Comparison of ENCODE assay signal across 9 cellular contexts in the genomic region with DNA sequence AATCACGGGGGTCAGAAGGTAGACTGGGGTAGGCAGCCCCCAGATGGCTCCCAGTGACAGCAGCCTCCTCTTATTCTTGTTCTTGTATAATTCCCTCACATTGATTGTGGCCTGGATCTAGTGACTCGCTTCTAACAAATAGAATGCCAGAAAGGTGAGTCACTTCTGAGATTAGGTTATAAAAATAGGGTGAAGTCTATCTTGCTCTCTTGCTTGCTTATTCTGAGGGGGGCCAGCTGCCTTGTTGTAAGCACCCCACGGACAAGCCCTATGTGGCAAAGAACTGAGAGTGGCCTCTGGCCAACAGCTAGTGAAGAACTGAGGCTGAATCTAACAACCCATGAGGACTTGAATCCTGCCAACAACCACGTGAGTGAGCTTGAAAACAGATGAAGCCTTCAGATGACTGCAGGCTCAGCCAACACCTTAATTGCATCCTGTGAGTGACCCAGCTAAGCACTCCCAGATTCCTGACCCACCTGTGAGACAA. TPM values are rescaled to one million over a fixed set of nuclear protein-coding genes. Genes with fewer than 3 reads are reported as not detected.
A peak's percentile ranks its signal among the peaks of the same experiment; 100 is the strongest.
DNase-seq lines count a peak whose midpoint lies in the region; ATAC-seq, FAIRE-seq and TF ChIP-seq lines count a peak whose summit lies in the region.
"Had no signal": no experiment of that assay in that cellular context is flagged by ENCODE, and none has a peak within 500 bp of the region (broad histone marks: within the 10 kb centered on the region; RNA-seq: fewer than 3 reads in every experiment).

No MANE protein-coding gene starts in this region.

- H3K4me3 ChIP-seq in duodenal mucosa (ENCODE audit: low read depth in 1 of 2, low read length in 2 of 2): peak overlapping the region; percentile 9 to 36
- H3K4me3 ChIP-seq in kidney (ENCODE audit: low read length in 2 of 2): no peak overlapping the region

- H3K4me1 ChIP-seq in duodenal mucosa (ENCODE audit: control insufficient read depth in 1 of 2, insufficient read depth in 2 of 2, low read length in 2 of 2): peaks cover 11 to 24% of the 10 kb centered on the region in 2 donors
- H3K4me1 ChIP-seq in kidney (ENCODE audit: control insufficient read depth in 1 of 2, insufficient read depth in 1 of 2, low read depth in 1 of 2, low read length in 2 of 2): peaks cover 0 to 3% of the 10 kb centered on the region in 2 donors

- no peak overlapping the region for H3K4me3 Mint-ChIP-seq in mesothelial cell of epicardium

- H3K9ac ChIP-seq in duodenal mucosa (ENCODE audit: low read depth in 1 of 2, low read length in 2 of 2): peak overlapping the region; percentile 29 to 51
- H3K9ac ChIP-seq in kidney (ENCODE audit: low read length in 2 of 2): no peak overlapping the region

- H3K9me3 ChIP-seq in duodenal mucosa (ENCODE audit: control insufficient read depth in 1 of 2, low read length in 2 of 2): no peaks in the 10 kb centered on the region
- no peaks in the 10 kb centered on the region for H3K9me3 ChIP-seq in kidney (ENCODE audit: control insufficient read depth in 1 of 2, low read length in 2 of 2)

- no peaks in the 10 kb centered on the region for H3K36me3 ChIP-seq in duodenal mucosa (ENCODE audit: control insufficient read depth in 1 of 2, insufficient read depth in 2 of 2, low read length in 2 of 2)
- H3K36me3 ChIP-seq in kidney (ENCODE audit: control insufficient read depth in 1 of 2, insufficient read depth in 2 of 2, low read length in 2 of 2): no peaks in the 10 kb centered on the region

- intact Hi-C loops in kidney (cut with DNase I): no loop called here

- H3K4me1 Mint-ChIP-seq in mesothelial cell of epicardium: peaks cover 7% of the 10 kb centered on the region

- H3K36me3 Mint-ChIP-seq in mesothelial cell of epicardium: peaks cover 3% of the 10 kb centered on the region

- ATAC-seq in GM21723 (IDR thresholded peaks at IDR 0.05; ENCODE audit: unreplicated experiment): no peak
- ATAC-seq in GM21360 (IDR thresholded peaks at IDR 0.05; ENCODE audit: unreplicated experiment): no peak

- FAIRE-seq in kidney (lab: Jason Lieb, UNC): no peak
- FAIRE-seq: endometrium had no signal

- DNase-seq in AG08395 (ENCODE audit: low spot score) (peak; percentile 72), LHCN-M2 (ENCODE audit: low read depth) (peak; percentile 86), mesothelial cell of epicardium (ENCODE audit: low spot score in 2 of 2, unreplicated experiment in 2 of 2) (no peak), kidney (no peak)
- no peak for DNase-seq in activated CD4-positive, alpha-beta T cell treated with anti-CD3 and anti-CD28 coated beads, Interleukin-2, amount 50 U/mL, for 4 hours

- no peaks in the 10 kb centered on the region for H3K27me3 ChIP-seq in duodenal mucosa (ENCODE audit: control insufficient read depth in 1 of 2, insufficient read depth in 2 of 2, low read length in 2 of 2)

- H3K27me3 Mint-ChIP-seq in mesothelial cell of epicardium (ENCODE audit: low read depth): no peaks in the 10 kb centered on the region

- TF ChIP-seq CTCF in mesothelial cell of epicardium (IDR thresholded peaks at IDR 0.05; ENCODE audit: unreplicated experiment): no peak
- no peak for TF ChIP-seq CTCF in kidney (IDR thresholded peaks at IDR 0.05; ENCODE audit: borderline replicate concordance, extremely low read depth, insufficient read depth)

- peaks cover 20% of the 10 kb centered on the region for H3K9me3 Mint-ChIP-seq in mesothelial cell of epicardium

- H3K27ac ChIP-seq in duodenal mucosa (ENCODE audit: low read depth, low read length) (peak overlapping the region; percentile 47), kidney (ENCODE audit: low read depth in 2 of 2, low read length in 2 of 2) (peak overlapping the region in 1 of 2 donors; percentile 28)

- H3K27ac Mint-ChIP-seq in mesothelial cell of epicardium: peak overlapping the region; percentile 64

RNA-seq across cellular contexts. Expression of gene RMND5A, which starts 15.6 kb away (rescaled TPM):
- total RNA-seq in LHCN-M2 (2014; rRNA removed): 15.1 and 16.6 TPM in 2 replicates
- 3.0 TPM for polyA plus RNA-seq in LHCN-M2 (2012)
- total RNA-seq in mesothelial cell of epicardium: 41.0 to 44.3 TPM (median 43.9 TPM) in 3 replicates
- 33.6 TPM for total RNA-seq in kidney
- 13.9 TPM for polyA plus RNA-seq in kidney (ENCODE audit: insufficient read depth, low read depth, low replicate concordance)

Comparison
In these comparisons a context has a peak if more than half of its experiments do, and no peak if none do; other contexts are left out.
1. DNase-seq: peak in AG08395 (single experiment) and LHCN-M2 (single experiment); none in mesothelial cell of epicardium (0 of 2), activated CD4-positive, alpha-beta T cell treated with anti-CD3 and anti-CD28 coated beads, Interleukin-2, amount 50 U/mL, for 4 hours (0 of 2) and kidney (single experiment).
2. H3K4me3 ChIP-seq: peak in duodenal mucosa (2 of 2); none in kidney (0 of 2).
3. H3K9ac ChIP-seq: peak in duodenal mucosa (2 of 2); none in kidney (0 of 2).